Comparison of ENCODE assay signal across 1 cellular context in genomic region chr16:1296688-1297412, GRCh38.
TF ChIP-seq lines count a peak whose summit lies in the region.

No MANE protein-coding gene starts in this region.

TF ChIP-seq in K562, 482 proteins besides CTCF, POLR2A, EP300 and RAD21 (continued from another document and continues in another):
- TF ChIP-seq, protein P1, sequence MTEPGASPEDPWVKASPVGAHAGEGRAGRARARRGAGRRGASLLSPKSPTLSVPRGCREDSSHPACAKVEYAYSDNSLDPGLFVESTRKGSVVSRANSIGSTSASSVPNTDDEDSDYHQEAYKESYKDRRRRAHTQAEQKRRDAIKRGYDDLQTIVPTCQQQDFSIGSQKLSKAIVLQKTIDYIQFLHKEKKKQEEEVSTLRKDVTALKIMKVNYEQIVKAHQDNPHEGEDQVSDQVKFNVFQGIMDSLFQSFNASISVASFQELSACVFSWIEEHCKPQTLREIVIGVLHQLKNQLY (CRISPR knock-in tag; conservative IDR thresholded peaks at IDR 0.05): no peak
- peak; percentile 39; the same call in 1 of the 2 replicates for TF ChIP-seq MTA2 (IDR thresholded peaks at IDR 0.05; ENCODE audit: low read depth)
- peak; percentile 78 for TF ChIP-seq PKNOX1 (IDR thresholded peaks at IDR 0.05)
- TF ChIP-seq, protein P2, sequence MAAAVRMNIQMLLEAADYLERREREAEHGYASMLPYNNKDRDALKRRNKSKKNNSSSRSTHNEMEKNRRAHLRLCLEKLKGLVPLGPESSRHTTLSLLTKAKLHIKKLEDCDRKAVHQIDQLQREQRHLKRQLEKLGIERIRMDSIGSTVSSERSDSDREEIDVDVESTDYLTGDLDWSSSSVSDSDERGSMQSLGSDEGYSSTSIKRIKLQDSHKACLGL (CRISPR knock-in tag; IDR thresholded peaks at IDR 0.05; ENCODE audit: borderline replicate concordance, poor library complexity, severe bottlenecking): no peak
- TF ChIP-seq ZNF263 (CRISPR knock-in tag; IDR thresholded peaks at IDR 0.05; ENCODE audit: borderline replicate concordance): no peak
- no peak for TF ChIP-seq BCL6 (CRISPR knock-in tag; IDR thresholded peaks at IDR 0.05)
- no peak for TF ChIP-seq CHD7 (IDR thresholded peaks at IDR 0.05; ENCODE audit: low read depth, low read length)
- no peak for TF ChIP-seq HNRNPLL (IDR thresholded peaks at IDR 0.05; ENCODE audit: low read depth, low read length, poor library complexity, severe bottlenecking)
- TF ChIP-seq FOSL1 (tag; conservative IDR thresholded peaks at IDR 0.05): peak; percentile 99
- peak in 1 of 2 experiments; percentile 98; a peak in 2 of 4 replicates for TF ChIP-seq ZNF318 (IDR thresholded peaks at IDR 0.05; ENCODE audit: borderline replicate concordance in 1 of 2, low read depth in 1 of 2)
- TF ChIP-seq ELF4 (CRISPR knock-in tag; IDR thresholded peaks at IDR 0.05): peak; percentile 92
- TF ChIP-seq ARID2 (IDR thresholded peaks at IDR 0.05): no peak
- 0 out of 2 replicates have a peak, but pooled peaks have one; percentile 20 for TF ChIP-seq DDX20 (tag; IDR thresholded peaks at IDR 0.05; ENCODE audit: low read depth)
- no peak for TF ChIP-seq ATF6 (CRISPR knock-in tag; IDR thresholded peaks at IDR 0.05)
- TF ChIP-seq, protein P3, sequence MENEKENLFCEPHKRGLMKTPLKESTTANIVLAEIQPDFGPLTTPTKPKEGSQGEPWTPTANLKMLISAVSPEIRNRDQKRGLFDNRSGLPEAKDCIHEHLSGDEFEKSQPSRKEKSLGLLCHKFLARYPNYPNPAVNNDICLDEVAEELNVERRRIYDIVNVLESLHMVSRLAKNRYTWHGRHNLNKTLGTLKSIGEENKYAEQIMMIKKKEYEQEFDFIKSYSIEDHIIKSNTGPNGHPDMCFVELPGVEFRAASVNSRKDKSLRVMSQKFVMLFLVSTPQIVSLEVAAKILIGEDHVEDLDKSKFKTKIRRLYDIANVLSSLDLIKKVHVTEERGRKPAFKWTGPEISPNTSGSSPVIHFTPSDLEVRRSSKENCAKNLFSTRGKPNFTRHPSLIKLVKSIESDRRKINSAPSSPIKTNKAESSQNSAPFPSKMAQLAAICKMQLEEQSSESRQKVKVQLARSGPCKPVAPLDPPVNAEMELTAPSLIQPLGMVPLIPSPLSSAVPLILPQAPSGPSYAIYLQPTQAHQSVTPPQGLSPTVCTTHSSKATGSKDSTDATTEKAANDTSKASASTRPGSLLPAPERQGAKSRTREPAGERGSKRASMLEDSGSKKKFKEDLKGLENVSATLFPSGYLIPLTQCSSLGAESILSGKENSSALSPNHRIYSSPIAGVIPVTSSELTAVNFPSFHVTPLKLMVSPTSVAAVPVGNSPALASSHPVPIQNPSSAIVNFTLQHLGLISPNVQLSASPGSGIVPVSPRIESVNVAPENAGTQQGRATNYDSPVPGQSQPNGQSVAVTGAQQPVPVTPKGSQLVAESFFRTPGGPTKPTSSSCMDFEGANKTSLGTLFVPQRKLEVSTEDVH (IDR thresholded peaks at IDR 0.05; ENCODE audit: low read depth, partially characterized antibody): peak; percentile 50
- TF ChIP-seq ZNF644 (tag; IDR thresholded peaks at IDR 0.05; ENCODE audit: low read depth): peak; percentile 41; the same call in 1 of the 2 replicates
- no peak for TF ChIP-seq HNRNPH1 (optimal IDR thresholded peaks at IDR 0.05; ENCODE audit: low read depth, low read length)
- TF ChIP-seq ZNF639 (CRISPR knock-in tag; conservative IDR thresholded peaks at IDR 0.05 in 1 of 2, IDR thresholded peaks at IDR 0.05 in 1 of 2): peak in 1 of 2 experiments; percentile 50; a peak in 1 of 4 replicates
- peak; percentile 81 for TF ChIP-seq ATF7 (IDR thresholded peaks at IDR 0.05)
